ENCODE assay signal across 1 cellular context in the genomic region with DNA sequence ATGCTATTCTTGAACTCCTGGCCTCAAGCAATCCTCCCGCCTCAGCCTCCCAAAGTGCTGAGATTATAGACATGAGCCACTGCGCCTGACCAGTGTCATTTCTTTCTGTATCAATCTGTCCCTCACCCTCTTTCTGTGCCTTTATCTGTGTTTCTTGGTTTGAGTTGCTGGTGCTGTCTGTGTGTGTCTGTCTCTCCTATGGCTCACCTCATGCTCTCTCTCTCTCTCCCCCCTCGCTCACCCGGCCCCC.
TF ChIP-seq lines count a peak whose summit lies in the region.

No MANE protein-coding gene starts in this region.

TF ChIP-seq in IMR-90, 13 proteins besides CTCF, POLR2A, EP300 and RAD21:
- TF ChIP-seq RFX5 (IDR thresholded peaks at IDR 0.05; ENCODE audit: low read depth, low read length): no peak
- no peak for TF ChIP-seq MAZ (IDR thresholded peaks at IDR 0.05; ENCODE audit: borderline replicate concordance, low read depth, low read length)
- TF ChIP-seq CEBPB (IDR thresholded peaks at IDR 0.05; ENCODE audit: low read depth, low read length): no peak
- no peak for TF ChIP-seq SMC3 (IDR thresholded peaks at IDR 0.05; ENCODE audit: low read depth, low read length)
- TF ChIP-seq, protein P1, sequence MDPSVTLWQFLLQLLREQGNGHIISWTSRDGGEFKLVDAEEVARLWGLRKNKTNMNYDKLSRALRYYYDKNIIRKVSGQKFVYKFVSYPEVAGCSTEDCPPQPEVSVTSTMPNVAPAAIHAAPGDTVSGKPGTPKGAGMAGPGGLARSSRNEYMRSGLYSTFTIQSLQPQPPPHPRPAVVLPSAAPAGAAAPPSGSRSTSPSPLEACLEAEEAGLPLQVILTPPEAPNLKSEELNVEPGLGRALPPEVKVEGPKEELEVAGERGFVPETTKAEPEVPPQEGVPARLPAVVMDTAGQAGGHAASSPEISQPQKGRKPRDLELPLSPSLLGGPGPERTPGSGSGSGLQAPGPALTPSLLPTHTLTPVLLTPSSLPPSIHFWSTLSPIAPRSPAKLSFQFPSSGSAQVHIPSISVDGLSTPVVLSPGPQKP (IDR thresholded peaks at IDR 0.05; ENCODE audit: borderline replicate concordance, low read depth, low read length): no peak
- TF ChIP-seq RCOR1 (IDR thresholded peaks at IDR 0.05; ENCODE audit: insufficient replicate concordance, low read length): no peak
- TF ChIP-seq MAFK (IDR thresholded peaks at IDR 0.05; ENCODE audit: low read depth, low read length): no peak
- TF ChIP-seq, protein P2, sequence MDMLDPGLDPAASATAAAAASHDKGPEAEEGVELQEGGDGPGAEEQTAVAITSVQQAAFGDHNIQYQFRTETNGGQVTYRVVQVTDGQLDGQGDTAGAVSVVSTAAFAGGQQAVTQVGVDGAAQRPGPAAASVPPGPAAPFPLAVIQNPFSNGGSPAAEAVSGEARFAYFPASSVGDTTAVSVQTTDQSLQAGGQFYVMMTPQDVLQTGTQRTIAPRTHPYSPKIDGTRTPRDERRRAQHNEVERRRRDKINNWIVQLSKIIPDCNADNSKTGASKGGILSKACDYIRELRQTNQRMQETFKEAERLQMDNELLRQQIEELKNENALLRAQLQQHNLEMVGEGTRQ (IDR thresholded peaks at IDR 0.05; ENCODE audit: low read depth, low read length): no peak
- no peak for TF ChIP-seq MXI1 (IDR thresholded peaks at IDR 0.05; ENCODE audit: borderline replicate concordance, low read depth, low read length)
- no peak for TF ChIP-seq BHLHE40 (IDR thresholded peaks at IDR 0.05; ENCODE audit: low read depth, low read length)
- TF ChIP-seq NFE2L2 (IDR thresholded peaks at IDR 0.05; ENCODE audit: low read depth, low read length): no peak
- no peak for TF ChIP-seq FOS (IDR thresholded peaks at IDR 0.05; ENCODE audit: low read depth, low read length)
- TF ChIP-seq CHD1 (IDR thresholded peaks at IDR 0.05; ENCODE audit: low read depth, low read length): no peak
